2 cellular contexts compared by ENCODE assay signal in genomic region chr12:94689646-94690036, GRCh38.
TF ChIP-seq lines count a peak whose summit lies in the region.

No MANE protein-coding gene starts in this region.

TF ChIP-seq in endothelial cell of umbilical vein, 7 proteins besides CTCF, POLR2A, EP300 and RAD21 (continued from another document):
- TF ChIP-seq FOS (IDR thresholded peaks at IDR 0.05; ENCODE audit: borderline replicate concordance, insufficient read depth, low read length) (no peak), POLR2AphosphoS5 (IDR thresholded peaks at IDR 0.05; ENCODE audit: insufficient read depth, low read depth, low read length) (no peak), JUN (IDR thresholded peaks at IDR 0.05; ENCODE audit: borderline replicate concordance, insufficient read depth, insufficient read length, low read depth) (no peak)
- TF ChIP-seq, protein P1, sequence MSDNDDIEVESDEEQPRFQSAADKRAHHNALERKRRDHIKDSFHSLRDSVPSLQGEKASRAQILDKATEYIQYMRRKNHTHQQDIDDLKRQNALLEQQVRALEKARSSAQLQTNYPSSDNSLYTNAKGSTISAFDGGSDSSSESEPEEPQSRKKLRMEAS (IDR thresholded peaks at IDR 0.05; ENCODE audit: insufficient read depth, insufficient read length): no peak

TF ChIP-seq in HepG2, 621 proteins besides CTCF, POLR2A, EP300 and RAD21 (continued from another document):
- TF ChIP-seq ZNF484 (CRISPR knock-in tag; IDR thresholded peaks at IDR 0.05; ENCODE audit: borderline replicate concordance, low read depth): no peak
- TF ChIP-seq, protein P2, sequence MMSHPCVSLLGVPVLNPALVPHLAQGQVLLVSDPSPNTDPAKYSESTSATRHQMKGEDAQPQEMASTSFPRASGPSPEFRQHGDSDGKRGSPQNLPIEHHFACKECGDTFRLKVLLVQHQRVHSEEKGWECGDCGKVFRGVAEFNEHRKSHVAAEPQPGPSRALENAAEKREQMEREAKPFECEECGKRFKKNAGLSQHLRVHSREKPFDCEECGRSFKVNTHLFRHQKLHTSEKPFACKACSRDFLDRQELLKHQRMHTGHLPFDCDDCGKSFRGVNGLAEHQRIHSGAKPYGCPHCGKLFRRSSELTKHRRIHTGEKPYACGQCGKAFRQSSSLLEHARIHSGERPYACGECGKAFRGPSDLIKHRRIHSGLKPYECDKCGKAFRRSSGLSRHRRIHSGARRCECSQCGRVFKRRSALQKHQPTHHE (CRISPR knock-in tag; IDR thresholded peaks at IDR 0.05; ENCODE audit: borderline replicate concordance): no peak
- no peak for TF ChIP-seq EED (CRISPR knock-in tag; IDR thresholded peaks at IDR 0.05)
- TF ChIP-seq NFRKB (IDR thresholded peaks at IDR 0.05): no peak
- TF ChIP-seq ZNF33A (CRISPR knock-in tag; IDR thresholded peaks at IDR 0.05; ENCODE audit: borderline replicate concordance): no peak
- TF ChIP-seq PRPF4 (IDR thresholded peaks at IDR 0.05; ENCODE audit: low read depth, low read length, poor library complexity, severe bottlenecking): no peak
- no peak for TF ChIP-seq ZNF839 (CRISPR knock-in tag; IDR thresholded peaks at IDR 0.05; ENCODE audit: borderline replicate concordance)
- TF ChIP-seq, protein P1 (IDR thresholded peaks at IDR 0.05): no peak
